27 cellular contexts compared by ENCODE assay signal in genomic region chr17:58920773-58921172, GRCh38.
"Had no signal": no experiment of that assay in that cellular context is flagged by ENCODE, and none has a peak within 500 bp of the region (broad histone marks: within the 10 kb centered on the region; RNA-seq: fewer than 3 reads in every experiment).

No MANE protein-coding gene starts in this region.

- H3K9me3 ChIP-seq: adrenal gland, left ventricle myocardium inferior, testis, vagina had no signal

- H3K4me2 ChIP-seq: smooth muscle cell had no signal

- H3K4me1 ChIP-seq: adrenal gland, left ventricle myocardium inferior, sigmoid colon, testis, vagina had no signal

- H3K36me3 ChIP-seq: adrenal gland, left ventricle myocardium inferior, sigmoid colon, vagina, WERI-Rb-1 had no signal

- H3K27me3 ChIP-seq: adrenal gland, sigmoid colon, testis, vagina had no signal

- FAIRE-seq: astrocyte, frontal cortex, TTC549 had no signal

- H3K36me3 Mint-ChIP-seq: activated naive CD8-positive, alpha-beta T cell; naive thymus-derived CD4-positive, alpha-beta T cell had no signal

- H3K4me3 ChIP-seq: adrenal gland, left ventricle myocardium inferior, sigmoid colon, smooth muscle cell, testis, vagina had no signal

- H3K27ac ChIP-seq: adrenal gland, left ventricle myocardium inferior, sigmoid colon, testis, vagina, WERI-Rb-1 had no signal

- H3K27me3 Mint-ChIP-seq: progenitor cell of endocrine pancreas had no signal

- DNase-seq: activated CD4-positive, alpha-beta T cell treated with anti-CD3 and anti-CD28 coated beads, Interleukin-2, amount 10 ng/mL, durations not matched to agents 7 days and 5 days; activated CD4-positive, CD25-positive, alpha-beta regulatory T cell treated with anti-CD3 and anti-CD28 coated beads, Interleukin-2, amount 50 U/mL, for 72 hours; activated CD8-positive, alpha-beta T cell treated with anti-CD3 and anti-CD28 coated beads for 36 hours; adrenal gland; central memory CD4-positive, alpha-beta T cell; dermis blood vessel endothelial cell; effector CD8-positive, alpha-beta T cell; glutamatergic neuron; hippocampal formation; kidney glomerular epithelial cell; left ventricle myocardium inferior; naive thymus-derived CD4-positive, alpha-beta T cell; retina; sigmoid colon; stimulated activated CD4-positive, alpha-beta T cell treated with anti-CD3 and anti-CD28 coated beads, Interleukin-15, amount 100 ng/mL, for 24 hours; stimulated activated CD8-positive, alpha-beta memory T cell treated with anti-CD3 and anti-CD28 coated beads, Interleukin-4, amount 100 ng/mL, for 48 hours; stimulated activated naive CD4-positive, alpha-beta T cell; testis; trophoblast cell; WERI-Rb-1 had no signal

- H3K27ac Mint-ChIP-seq: activated CD4-positive, alpha-beta T cell treated with anti-CD3 and anti-CD28 coated beads, Interleukin-2, amount 10 ng/mL, durations not matched to agents 7 days and 5 days; activated CD8-positive, alpha-beta T cell treated with anti-CD3 and anti-CD28 coated beads for 36 hours; activated naive CD8-positive, alpha-beta T cell; naive thymus-derived CD4-positive, alpha-beta T cell; progenitor cell of endocrine pancreas had no signal

- ATAC-seq: activated CD8-positive, alpha-beta T cell treated with anti-CD3 and anti-CD28 coated beads for 36 hours; naive thymus-derived CD4-positive, alpha-beta T cell had no signal

- H3K9me3 Mint-ChIP-seq: activated CD4-positive, alpha-beta T cell treated with anti-CD3 and anti-CD28 coated beads, Interleukin-2, amount 10 ng/mL, durations not matched to agents 7 days and 5 days; activated CD8-positive, alpha-beta T cell treated with anti-CD3 and anti-CD28 coated beads for 36 hours; naive thymus-derived CD4-positive, alpha-beta T cell had no signal

- H3K4me3 Mint-ChIP-seq: activated CD4-positive, alpha-beta T cell treated with anti-CD3 and anti-CD28 coated beads, Interleukin-2, amount 10 ng/mL, durations not matched to agents 7 days and 5 days; activated CD8-positive, alpha-beta T cell treated with anti-CD3 and anti-CD28 coated beads for 36 hours; activated naive CD8-positive, alpha-beta T cell; naive thymus-derived CD4-positive, alpha-beta T cell had no signal
